ENCODE assay signal across 8 cellular contexts in genomic region chr16:3457434-3458252, GRCh38. TPM values are rescaled to one million over a fixed set of nuclear protein-coding genes. Genes with fewer than 3 reads are reported as not detected.
DNase-seq lines count a peak whose midpoint lies in the region; ATAC-seq and TF ChIP-seq lines count a peak whose summit lies in the region.

No MANE protein-coding gene starts in this region.

- H3K4me3 ChIP-seq in AG04450 (ENCODE audit: low read depth, low read length) = peak overlapping the region; percentile 96
- H3K4me3 ChIP-seq in smooth muscle cell = peak overlapping the region; percentile 86

- H3K4me2 ChIP-seq in smooth muscle cell = peak overlapping the region; percentile 88

- H3K36me3 ChIP-seq in smooth muscle cell (ENCODE audit: low read depth) = no peaks in the 10 kb centered on the region

- peaks cover 42% of the 10 kb centered on the region for H3K79me2 ChIP-seq in smooth muscle cell (ENCODE audit: low read depth)

- POLR2A ChIA-PET in AG04450 (lab: Yijun Ruan, JAX) = interaction anchor here (0.6 to 2.8 kb wide), 6 partner anchors 14 to 287 kb away, joined by 3 to 20 read pairs (median 4); partner anchors contain the start of genes NAA60, ZNF174, ZNF597 and ZSCAN32

- H2AFZ ChIP-seq in smooth muscle cell (ENCODE audit: low read depth) = peak overlapping the region; percentile 90

- 5% methylated on average over 40 of the region's 83 CpGs for WGBS in smooth muscle cell (ENCODE audit: low lambda C conversion rate)

- peak overlapping the region; percentile 77 for H3K27ac ChIP-seq in AG04450 (ENCODE audit: low read depth, low read length)
- H3K27ac ChIP-seq in VCaP = peak overlapping the region; percentile 98
- peak overlapping the region; percentile 93 for H3K27ac ChIP-seq in smooth muscle cell (ENCODE audit: low read depth)

- H3K9ac ChIP-seq in smooth muscle cell (ENCODE audit: low read depth) = peak overlapping the region; percentile 98

- ATAC-seq in GM18867 (IDR thresholded peaks at IDR 0.05; ENCODE audit: unreplicated experiment) = peak; percentile 79
- peak; percentile 71 for ATAC-seq in HG03095 (IDR thresholded peaks at IDR 0.05; ENCODE audit: unreplicated experiment)

- H3K9me3 ChIP-seq in AG04450 (ENCODE audit: control insufficient read depth, insufficient read depth, low read length) (no peaks in the 10 kb centered on the region), smooth muscle cell (replicated peaks; ENCODE audit: low read depth) (no peaks in the 10 kb centered on the region)

- TF ChIP-seq CTCF in AG04450 (IDR thresholded peaks at IDR 0.05; ENCODE audit: low read depth, low read length) = peak; percentile 45
- peak; percentile 51; the same call in 1 of the 2 replicates for TF ChIP-seq CTCF in VCaP (conservative IDR thresholded peaks at IDR 0.05)
- peak; percentile 43 for TF ChIP-seq CTCF in smooth muscle cell (IDR thresholded peaks at IDR 0.05; ENCODE audit: borderline replicate concordance, insufficient read depth, poor library complexity, severe bottlenecking)

- H3K27me3 ChIP-seq in AG04450 (ENCODE audit: control insufficient read depth, insufficient read depth, low read length) (no peaks in the 10 kb centered on the region), smooth muscle cell (ENCODE audit: low read depth) (no peaks in the 10 kb centered on the region)

- CTCF ChIA-PET in AG04450 (lab: Charles Lee) = no interaction called here

- H3K4me1 ChIP-seq in smooth muscle cell (ENCODE audit: low read depth) = peaks cover 32% of the 10 kb centered on the region

- in situ Hi-C loops in T47D (cut with HindIII; ENCODE audit: low pct_unique_long_range_greater_than_20kb, low sequenced_read_pairs) = no loop called here

- peaks cover 41% of the 10 kb centered on the region for H4K20me1 ChIP-seq in smooth muscle cell (ENCODE audit: low read depth)

- H3F3A ChIP-seq in smooth muscle cell (ENCODE audit: low read depth) = peaks cover 7% of the 10 kb centered on the region

- peak; percentile 62 for DNase-seq in AG04450 (ENCODE audit: low read depth, low spot score)
- peak; percentile 61 for DNase-seq in NCI-H2107 treated with DMSO at 0.1 percent for 48 hours (lab: John Stamatoyannopoulos, UW; ENCODE audit: unreplicated experiment)
- DNase-seq in T47D (ENCODE audit: low read depth in 1 of 2, low spot score in 1 of 2) = peak; percentile 94 to 99
- DNase-seq in iPS-NIHi7 (ENCODE audit: extremely low spot score) = peak; percentile 99
- DNase-seq in smooth muscle cell (lab: John Stamatoyannopoulos, UW; ENCODE audit: unreplicated experiment) = peak; percentile 64

RNA-seq across cellular contexts. Expression of gene NAA60, which starts 14.2 kb away (rescaled TPM):
- polyA plus RNA-seq in AG04450 (2011; rRNA removed) (23.1 and 28.8 TPM in 2 replicates), smooth muscle cell (54.1 and 59.2 TPM in 2 replicates)
- polyA minus RNA-seq in AG04450 (2011; rRNA and poly(A)+ RNA removed) = 15.8 and 16.3 TPM in 2 replicates
- total RNA-seq in smooth muscle cell = 23.6 and 42.6 TPM in 2 replicates

RNA-seq across cellular contexts. Expression of gene ZNF597, which starts 14.3 kb away (rescaled TPM):
- polyA plus RNA-seq in AG04450 (2011; rRNA removed) = 1.6 and 1.8 TPM in 2 replicates
- polyA minus RNA-seq in AG04450 (2011; rRNA and poly(A)+ RNA removed) = 1.7 and 2.4 TPM in 2 replicates
- total RNA-seq in smooth muscle cell = 12.5 and 16.2 TPM in 2 replicates
- polyA plus RNA-seq in smooth muscle cell = 5.7 and 6.7 TPM in 2 replicates

RNA-seq across cellular contexts. Expression of gene C16orf90, which starts 37.6 kb away (rescaled TPM):
- polyA plus RNA-seq in AG04450 (2011; rRNA removed) (not detected in 2 replicates), smooth muscle cell (not detected in 2 replicates)
- not detected in 2 replicates for polyA minus RNA-seq in AG04450 (2011; rRNA and poly(A)+ RNA removed)
- total RNA-seq in smooth muscle cell = not detected in 2 replicates

RNA-seq across cellular contexts. Expression of gene CLUAP1, which starts 43.2 kb away (rescaled TPM):
- polyA plus RNA-seq in AG04450 (2011; rRNA removed) (28.9 and 38.6 TPM in 2 replicates), smooth muscle cell (18.7 and 18.9 TPM in 2 replicates)
- 28.3 and 29.8 TPM in 2 replicates for polyA minus RNA-seq in AG04450 (2011; rRNA and poly(A)+ RNA removed)
- total RNA-seq in smooth muscle cell = 16.5 and 20.5 TPM in 2 replicates

RNA-seq across cellular contexts. Expression of gene ZNF174, which starts 56.6 kb away (rescaled TPM):
- polyA plus RNA-seq in AG04450 (2011; rRNA removed) (10.7 and 10.9 TPM in 2 replicates), smooth muscle cell (6.8 and 8.3 TPM in 2 replicates)
- polyA minus RNA-seq in AG04450 (2011; rRNA and poly(A)+ RNA removed) = 7.4 and 9.0 TPM in 2 replicates
- 8.0 and 10.4 TPM in 2 replicates for total RNA-seq in smooth muscle cell

Comparison
In these comparisons a context has a peak if more than half of its experiments do, and no peak if none do; other contexts are left out.
1. Peak in every context shown above with its lines: DNase-seq, ATAC-seq, H3K4me3 ChIP-seq and H3K27ac ChIP-seq.